In genomic region chr12:77834618-77835017, GRCh38 we compare ENCODE assay signal across 27 cellular contexts.
"Had no signal": no experiment of that assay in that cellular context is flagged by ENCODE, and none has a peak within 500 bp of the region (broad histone marks: within the 10 kb centered on the region; RNA-seq: fewer than 3 reads in every experiment).

No MANE protein-coding gene starts in this region.

- H3K27ac Mint-ChIP-seq: dendritic cell treated with granulocyte-macrophage colony-stimulating factor and Interleukin-4, amounts not matched to agents 40 ng/mL and 50 ng/mL, for 4 days; effector memory CD8-positive, alpha-beta T cell; endodermal cell had no signal

- DNase-seq: colonic mucosa; cortex of kidney; effector CD8-positive, alpha-beta T cell; effector memory CD8-positive, alpha-beta T cell; endodermal cell; erythroblast; esophagus squamous epithelium; foreskin fibroblast; foreskin melanocyte; gastrocnemius medialis; glutamatergic neuron; head of caudate nucleus; heart right ventricle; hippocampal formation; left cardiac atrium; left lung; left ventricle myocardium superior; lower lobe of right lung; mesenchymal stem cell; mucosa of descending colon had no signal

- H3K4me3 Mint-ChIP-seq: dendritic cell treated with granulocyte-macrophage colony-stimulating factor and Interleukin-4, amounts not matched to agents 40 ng/mL and 50 ng/mL, for 4 days; effector memory CD8-positive, alpha-beta T cell; endodermal cell had no signal

- H3K9me3 ChIP-seq: colonic mucosa, esophagus squamous epithelium, gastrocnemius medialis, heart right ventricle, left lung, lower lobe of right lung, mucosa of descending colon had no signal

- ATAC-seq: effector memory CD8-positive, alpha-beta T cell; esophagus mucosa; gastrocnemius medialis; heart right ventricle; left cardiac atrium; left lung; left ventricle myocardium superior; lower lobe of right lung; mucosa of descending colon had no signal

- H3K4me3 ChIP-seq: colonic mucosa, esophagus squamous epithelium, gastrocnemius medialis, heart right ventricle, left lung, lower lobe of right lung, mucosa of descending colon had no signal

- H3K27ac ChIP-seq: colonic mucosa, epithelial cell of prostate, esophagus squamous epithelium, gastrocnemius medialis, left lung, lower lobe of right lung had no signal

- H3K27me3 ChIP-seq: colonic mucosa, esophagus squamous epithelium, gastrocnemius medialis, heart right ventricle, left lung had no signal

- H3K36me3 Mint-ChIP-seq: mesothelial cell of epicardium had no signal

- H3K4me1 ChIP-seq: colonic mucosa, esophagus squamous epithelium had no signal

- H3K27me3 Mint-ChIP-seq: dendritic cell treated with granulocyte-macrophage colony-stimulating factor and Interleukin-4, amounts not matched to agents 40 ng/mL and 50 ng/mL, for 4 days; effector memory CD8-positive, alpha-beta T cell had no signal

- FAIRE-seq: endometrium, islet of Langerhans, keratinocyte had no signal

- H3K36me3 ChIP-seq: colonic mucosa, esophagus squamous epithelium, gastrocnemius medialis, heart right ventricle, left lung, lower lobe of right lung had no signal

- H3K9me3 Mint-ChIP-seq: dendritic cell treated with granulocyte-macrophage colony-stimulating factor and Interleukin-4, amounts not matched to agents 40 ng/mL and 50 ng/mL, for 4 days; endodermal cell; mesothelial cell of epicardium had no signal
